Comparison of ENCODE assay signal across 9 cellular contexts in genomic region chr11:3867209-3868071, GRCh38. TPM values are rescaled to one million over a fixed set of nuclear protein-coding genes. Genes with fewer than 3 reads are reported as not detected.
DNase-seq lines count a peak whose midpoint lies in the region; ATAC-seq and TF ChIP-seq lines count a peak whose summit lies in the region.
"Had no signal": no experiment of that assay in that cellular context is flagged by ENCODE, and none has a peak within 500 bp of the region (broad histone marks: within the 10 kb centered on the region; RNA-seq: fewer than 3 reads in every experiment).

No MANE protein-coding gene starts in this region.

- H4K8ac ChIP-seq in neuronal stem cell (ENCODE audit: low read depth, low read length): no peak overlapping the region

- H4K91ac ChIP-seq in neuronal stem cell (ENCODE audit: low read depth, low read length, poor library complexity): no peak overlapping the region

- no peak overlapping the region for H2BK5ac ChIP-seq in neuronal stem cell (ENCODE audit: low read length)

- no peak for TF ChIP-seq CTCF in osteocyte (IDR thresholded peaks at IDR 0.05)

- no peak overlapping the region for H2BK15ac ChIP-seq in neuronal stem cell (ENCODE audit: low read length)

- no peak overlapping the region for H3K14ac ChIP-seq in neuronal stem cell (ENCODE audit: low read length)

- peaks cover 67% of the 10 kb centered on the region for H3K4me1 Mint-ChIP-seq in activated CD4-positive, alpha-beta T cell treated with anti-CD3 and anti-CD28 coated beads, Interleukin-2, amount 10 ng/mL, durations not matched to agents 24 days and 14 days
- H3K4me1 Mint-ChIP-seq in osteocyte (ENCODE audit: unreplicated experiment): peaks cover 20% of the 10 kb centered on the region

- no peak overlapping the region for H3K4me3 ChIP-seq in neuronal stem cell (ENCODE audit: low read length in 2 of 2)
- H3K4me3 ChIP-seq: ovary had no signal

- H2AK5ac ChIP-seq in neuronal stem cell (ENCODE audit: low read depth, low read length): peak overlapping the region; percentile 63

- no peak overlapping the region for H3K4me2 ChIP-seq in neuronal stem cell (ENCODE audit: insufficient read depth, low read length, poor library complexity, severe bottlenecking)

- no peak overlapping the region for H3K23ac ChIP-seq in neuronal stem cell (ENCODE audit: low read depth, low read length, poor library complexity)

- no peaks in the 10 kb centered on the region for H3K27me3 ChIP-seq in neuronal stem cell (ENCODE audit: control insufficient read depth in 3 of 3, insufficient read depth in 3 of 3, low read depth in 1 of 3, low read length in 3 of 3)
- H3K27me3 ChIP-seq: ovary had no signal

- H3K27ac Mint-ChIP-seq in activated CD4-positive, alpha-beta T cell treated with anti-CD3 and anti-CD28 coated beads, Interleukin-2, amount 10 ng/mL, durations not matched to agents 24 days and 14 days: peak overlapping the region; percentile 87
- H3K27ac Mint-ChIP-seq in osteocyte (ENCODE audit: unreplicated experiment): no peak overlapping the region

- H3K9ac ChIP-seq in neuronal stem cell (ENCODE audit: low read depth, low read length, poor library complexity): no peak overlapping the region

- H3K36me3 ChIP-seq in neuronal stem cell (replicated peaks in 1 of 2; ENCODE audit: control insufficient read depth in 2 of 2, insufficient read depth in 2 of 2, low read length in 2 of 2): no peaks in the 10 kb centered on the region
- H3K36me3 ChIP-seq: ovary had no signal

- H2AFZ ChIP-seq in neuronal stem cell (ENCODE audit: low read length): no peak overlapping the region

- no peak overlapping the region for H2BK12ac ChIP-seq in neuronal stem cell (ENCODE audit: low read length)

- no peaks in the 10 kb centered on the region for H3K9me3 Mint-ChIP-seq in activated CD4-positive, alpha-beta T cell treated with anti-CD3 and anti-CD28 coated beads, Interleukin-2, amount 10 ng/mL, durations not matched to agents 24 days and 14 days
- no peaks in the 10 kb centered on the region for H3K9me3 Mint-ChIP-seq in osteocyte (ENCODE audit: unreplicated experiment)

- H3K27me3 Mint-ChIP-seq in activated CD4-positive, alpha-beta T cell treated with anti-CD3 and anti-CD28 coated beads, Interleukin-2, amount 10 ng/mL, durations not matched to agents 24 days and 14 days: no peaks in the 10 kb centered on the region
- H3K27me3 Mint-ChIP-seq in osteocyte (ENCODE audit: unreplicated experiment): no peaks in the 10 kb centered on the region

- WGBS in neuronal stem cell (ENCODE audit: extremely low coverage in 2 of 2, insufficient read length in 2 of 2, insufficient replicate concordance in 1 of 2), 2 donors: no CpG with 5 or more reads among the region's 6 CpGs

- peak; percentile 56 for ATAC-seq in HG03460 (IDR thresholded peaks at IDR 0.05; ENCODE audit: unreplicated experiment)

- no peak overlapping the region for H3K4ac ChIP-seq in neuronal stem cell (ENCODE audit: low read length)

- peak overlapping the region; percentile 55 for H3K4me3 Mint-ChIP-seq in activated CD4-positive, alpha-beta T cell treated with anti-CD3 and anti-CD28 coated beads, Interleukin-2, amount 10 ng/mL, durations not matched to agents 24 days and 14 days
- no peak overlapping the region for H3K4me3 Mint-ChIP-seq in osteocyte (ENCODE audit: unreplicated experiment)

- DNase-seq in activated CD4-positive, alpha-beta T cell treated with anti-CD3 and anti-CD28 coated beads, Interleukin-2, amount 10 ng/mL, durations not matched to agents 24 days and 14 days: peak; percentile 66
- DNase-seq in activated CD4-positive, alpha-beta T cell treated with anti-CD3 and anti-CD28 coated beads for 1 hour: no peak
- DNase-seq in dermis blood vessel endothelial cell (peak; percentile 82), neuronal stem cell (ENCODE audit: low spot score) (no peak), osteocyte (ENCODE audit: extremely low spot score, unreplicated experiment) (no peak), germinal center (ENCODE audit: low spot score) (no peak), NAMALWA (ENCODE audit: low spot score) (no peak)

- no peaks in the 10 kb centered on the region for H3K79me1 ChIP-seq in neuronal stem cell (ENCODE audit: low read depth, low read length)

- H3K4me1 ChIP-seq in neuronal stem cell (ENCODE audit: control insufficient read depth in 2 of 2, insufficient read depth in 1 of 2, low read depth in 1 of 2, low read length in 2 of 2): peaks cover 4 to 11% of the 10 kb centered on the region in 2 donors

- no peaks in the 10 kb centered on the region for H3K9me3 ChIP-seq in neuronal stem cell (replicated peaks in 1 of 2; ENCODE audit: control insufficient read depth in 2 of 2, insufficient read depth in 1 of 2, low read depth in 1 of 2, low read length in 2 of 2)
- H3K9me3 ChIP-seq: ovary had no signal

- peaks cover 23% of the 10 kb centered on the region for H3K36me3 Mint-ChIP-seq in activated CD4-positive, alpha-beta T cell treated with anti-CD3 and anti-CD28 coated beads, Interleukin-2, amount 10 ng/mL, durations not matched to agents 24 days and 14 days (ENCODE audit: low read depth)
- no peaks in the 10 kb centered on the region for H3K36me3 Mint-ChIP-seq in osteocyte (ENCODE audit: unreplicated experiment)

- H3K18ac ChIP-seq in neuronal stem cell (ENCODE audit: low read length): no peak overlapping the region

- intact Hi-C loops in activated CD4-positive, alpha-beta T cell treated with anti-CD3 and anti-CD28 coated beads, Interleukin-2, amount 10 ng/mL, durations not matched to agents 24 days and 14 days (cut with micrococcal nuclease): loop anchor here (1.0 kb wide), 1 partner anchor 9 kb away; no protein-coding TSS in a partner anchor

- H2BK120ac ChIP-seq in neuronal stem cell (ENCODE audit: low read depth, low read length): no peak overlapping the region

- no peak overlapping the region for H3K27ac ChIP-seq in neuronal stem cell (replicated peaks; ENCODE audit: low read length)
- H3K27ac ChIP-seq: ovary had no signal

RNA-seq across cellular contexts. Expression of gene STIM1, which starts 12.0 kb away (rescaled TPM):
- total RNA-seq in activated CD4-positive, alpha-beta T cell treated with anti-CD3 and anti-CD28 coated beads, Interleukin-2, amount 10 ng/mL, durations not matched to agents 24 days and 14 days: 60.6 and 63.4 TPM in 2 replicates
- total RNA-seq in dermis blood vessel endothelial cell (31.5 and 39.3 TPM in 2 replicates), osteocyte (45.2 and 46.9 TPM in 2 replicates)
- 14.7 TPM for polyA plus RNA-seq in neuronal stem cell (2013, experiment 1 of 2)
- polyA plus RNA-seq in neuronal stem cell (2013, experiment 2 of 2): 15.1 TPM

RNA-seq across cellular contexts. Expression of gene RHOG, which starts 26.7 kb away (rescaled TPM):
- total RNA-seq in activated CD4-positive, alpha-beta T cell treated with anti-CD3 and anti-CD28 coated beads, Interleukin-2, amount 10 ng/mL, durations not matched to agents 24 days and 14 days: 174 and 176 TPM in 2 replicates
- total RNA-seq in dermis blood vessel endothelial cell (19.2 and 25.5 TPM in 2 replicates), osteocyte (44.6 and 46.8 TPM in 2 replicates)
- polyA plus RNA-seq in neuronal stem cell (2013, experiment 1 of 2): 28.1 TPM
- polyA plus RNA-seq in neuronal stem cell (2013, experiment 2 of 2): 26.3 TPM

RNA-seq across cellular contexts. Expression of gene PGAP2, which starts 59.1 kb away (rescaled TPM):
- 30.0 and 32.5 TPM in 2 replicates for total RNA-seq in activated CD4-positive, alpha-beta T cell treated with anti-CD3 and anti-CD28 coated beads, Interleukin-2, amount 10 ng/mL, durations not matched to agents 24 days and 14 days
- total RNA-seq in dermis blood vessel endothelial cell (7.3 and 10.2 TPM in 2 replicates), osteocyte (20.3 and 22.7 TPM in 2 replicates)
- 33.5 TPM for polyA plus RNA-seq in neuronal stem cell (2013, experiment 1 of 2)
- 32.9 TPM for polyA plus RNA-seq in neuronal stem cell (2013, experiment 2 of 2)

Comparison
In these comparisons a context has a peak if more than half of its experiments do, and no peak if none do; other contexts are left out.
1. DNase-seq: peak in activated CD4-positive, alpha-beta T cell treated with anti-CD3 and anti-CD28 coated beads, Interleukin-2, amount 10 ng/mL, durations not matched to agents 24 days and 14 days (single experiment) and dermis blood vessel endothelial cell (single experiment); none in activated CD4-positive, alpha-beta T cell treated with anti-CD3 and anti-CD28 coated beads for 1 hour (single experiment), neuronal stem cell (single experiment), osteocyte (single experiment), germinal center (single experiment) and NAMALWA (single experiment).